Comparison of ENCODE assay signal across 8 cellular contexts in the genomic region with DNA sequence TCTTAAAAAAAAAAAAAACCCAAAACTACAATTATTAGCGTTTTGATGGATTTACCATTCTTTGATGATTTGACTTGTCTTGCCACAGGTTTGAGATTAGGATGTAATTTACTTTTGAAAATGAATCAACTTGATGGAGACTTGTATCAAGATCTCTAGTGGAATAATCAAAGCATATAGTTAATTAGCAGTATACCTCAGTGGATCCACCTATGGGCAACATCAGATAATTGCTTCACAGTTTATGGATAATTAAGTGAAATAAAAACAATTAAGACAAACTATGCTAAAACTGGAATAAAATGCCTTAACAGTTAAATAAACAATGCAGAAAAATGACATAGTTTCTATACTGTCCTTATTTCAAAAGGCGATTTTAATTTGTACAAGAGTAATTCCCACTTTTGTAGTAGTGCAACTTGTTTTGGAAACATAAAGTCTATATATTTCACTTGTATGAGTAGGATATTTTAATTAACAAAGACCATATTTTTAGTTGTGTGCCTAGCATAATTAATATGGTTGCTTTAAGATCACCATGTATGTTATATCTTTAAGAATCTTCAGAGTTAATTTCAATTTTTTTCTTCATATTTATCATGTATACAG.
DNase-seq lines count a peak whose midpoint lies in the region; ATAC-seq and TF ChIP-seq lines count a peak whose summit lies in the region.

No MANE protein-coding gene starts in this region.

- no peak overlapping the region for H2AFZ ChIP-seq in MM.1S (ENCODE audit: low read length)

- peak; percentile 8 for DNase-seq in GM10248 (ENCODE audit: extremely low spot score)
- peak; percentile 33 for DNase-seq in MM.1S
- peak; percentile 31 for DNase-seq in central memory CD4-positive, alpha-beta T cell
- DNase-seq in GM19240 (ENCODE audit: insufficient read length, low spot score): no peak
- DNase-seq in DMS153 (lab: John Stamatoyannopoulos, UW): no peak
- no peak for DNase-seq in activated CD8-positive, alpha-beta memory T cell treated with anti-CD3 and anti-CD28 coated beads, Interleukin-2, amount 50 U/mL, for 4 hours

- H4K20me1 ChIP-seq in MM.1S (ENCODE audit: insufficient read depth, low read length): 0 out of 2 replicates have a peak, but pooled peaks cover 9% of the 10 kb centered on the region

- POLR2A ChIA-PET in GM10248 (lab: Yijun Ruan, JAX): no interaction called here

- H3F3A ChIP-seq in MM.1S (ENCODE audit: insufficient read depth, low read length): peaks cover 20% of the 10 kb centered on the region

- H3K4me1 ChIP-seq in MM.1S (ENCODE audit: low read length) (0 out of 2 replicates have a peak, but pooled peaks cover 8% of the 10 kb centered on the region), neutrophil (ENCODE audit: control insufficient read depth in 1 of 2, insufficient read depth in 1 of 2, low read depth in 1 of 2, low read length in 1 of 2) (peaks cover 29% of the 10 kb centered on the region in 2 experiments)

- peaks cover 74% of the 10 kb centered on the region for H3K79me2 ChIP-seq in MM.1S (ENCODE audit: low read length)

- H3K4me3 ChIP-seq in MM.1S (ENCODE audit: low read length): peak overlapping the region; percentile 89
- H3K4me3 ChIP-seq in neutrophil (ENCODE audit: low read depth in 1 of 2, low read length in 1 of 2): peak overlapping the region in 1 of 2 experiments; percentile 98

- ATAC-seq in GM21737 (IDR thresholded peaks at IDR 0.05; ENCODE audit: unreplicated experiment): no peak

- H3K36me3 ChIP-seq in MM.1S (replicated peaks; ENCODE audit: insufficient read depth, low read length) (peaks cover 3% of the 10 kb centered on the region; the same call in 1 of the 2 replicates), neutrophil (peaks cover 33% of the 10 kb centered on the region)

- H3K9me3 ChIP-seq in MM.1S (replicated peaks; ENCODE audit: insufficient read depth, low read length) (no peaks in the 10 kb centered on the region), neutrophil (no peaks in the 10 kb centered on the region)

- H3K9me2 ChIP-seq in MM.1S (replicated peaks; ENCODE audit: insufficient read depth, low read length): no peaks in the 10 kb centered on the region

- H3K27ac ChIP-seq in MM.1S (ENCODE audit: low read length) (no peak overlapping the region), neutrophil (peak overlapping the region; percentile 99)

- TF ChIP-seq CTCF in GM10248 (IDR thresholded peaks at IDR 0.05; ENCODE audit: control extremely low read depth, extremely low read depth, low read depth, missing control alignments) (peak; percentile 31), MM.1S (IDR thresholded peaks at IDR 0.05; ENCODE audit: low read length) (peak; percentile 69), neutrophil (IDR thresholded peaks at IDR 0.05) (no peak)

- peak overlapping the region; percentile 94 for H3K4me2 ChIP-seq in MM.1S (ENCODE audit: low read depth, low read length)

- CTCF ChIA-PET in GM10248 (lab: Yijun Ruan, JAX): interaction anchor here (0.9 to 1.4 kb wide), 2 partner anchors 15 to 1352 kb away, joined by 3 read pairs; no protein-coding TSS in a partner anchor

- H3K9ac ChIP-seq in MM.1S (ENCODE audit: low read length): peak overlapping the region; percentile 86; the same call in 1 of the 2 replicates

- H3K27me3 ChIP-seq in MM.1S (replicated peaks; ENCODE audit: insufficient read depth, low read length): no peaks in the 10 kb centered on the region
- no peaks in the 10 kb centered on the region for H3K27me3 ChIP-seq in neutrophil

Comparison
In these comparisons a context has a peak if more than half of its experiments do, and no peak if none do; other contexts are left out.
1. DNase-seq: peak in GM10248 (single experiment), MM.1S (single experiment) and central memory CD4-positive, alpha-beta T cell (single experiment); none in GM19240 (single experiment), DMS153 (single experiment) and activated CD8-positive, alpha-beta memory T cell treated with anti-CD3 and anti-CD28 coated beads, Interleukin-2, amount 50 U/mL, for 4 hours (single experiment).